In the genomic region with DNA sequence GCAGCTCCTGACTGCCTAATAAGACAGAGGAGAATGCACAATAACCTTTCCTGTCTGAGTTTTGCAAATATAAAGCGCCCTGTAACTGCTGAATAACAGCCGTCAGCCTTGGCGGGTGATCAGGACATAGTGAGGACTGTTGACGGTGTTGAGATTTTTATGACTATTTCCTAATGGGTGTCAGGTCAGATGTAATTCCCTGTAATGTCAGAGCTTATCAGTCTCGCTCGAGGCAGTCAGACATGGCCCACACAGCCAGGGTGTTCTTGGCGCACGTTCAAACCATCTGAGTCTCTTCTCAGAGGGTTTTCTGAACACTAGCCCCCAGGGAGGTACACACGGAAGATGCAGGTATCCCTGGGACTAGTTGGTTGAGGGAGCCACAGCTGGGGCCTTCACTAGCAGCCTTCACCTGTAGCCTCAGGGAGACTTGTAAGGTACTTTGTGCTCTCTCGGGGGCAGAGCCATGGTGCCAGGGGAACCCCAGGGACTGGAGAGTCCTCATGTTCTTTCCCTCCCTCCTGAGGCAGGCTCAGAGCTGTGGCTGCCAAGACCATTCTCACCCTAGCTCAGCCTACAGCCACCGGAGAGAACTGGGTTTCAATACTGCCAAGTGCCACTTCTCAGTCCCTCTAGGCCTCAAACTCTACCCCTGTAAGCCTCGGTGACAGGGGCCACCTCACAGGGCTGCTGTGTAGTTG, we compare ENCODE assay signal across 26 cellular contexts.
A peak's percentile ranks its signal among the peaks of the same experiment; 100 is the strongest.
DNase-seq lines count a peak whose midpoint lies in the region; ATAC-seq, FAIRE-seq and TF ChIP-seq lines count a peak whose summit lies in the region.
"Had no signal": no experiment of that assay in that cellular context is flagged by ENCODE, and none has a peak within 500 bp of the region (broad histone marks: within the 10 kb centered on the region; RNA-seq: fewer than 3 reads in every experiment).

No MANE protein-coding gene starts in this region.

- H3K36me3 Mint-ChIP-seq in endothelial cell (ENCODE audit: low read depth, unreplicated experiment): peaks cover 5% of the 10 kb centered on the region
- H3K36me3 Mint-ChIP-seq: CD8-positive, alpha-beta memory T cell had no signal

- peaks cover 17% of the 10 kb centered on the region for H3K9me3 Mint-ChIP-seq in endothelial cell (ENCODE audit: unreplicated experiment)

- no peaks in the 10 kb centered on the region for H3K27me3 ChIP-seq in RWPE2 (ENCODE audit: insufficient read depth, poor library complexity, severe bottlenecking)
- no peaks in the 10 kb centered on the region for H3K27me3 ChIP-seq in small intestine (ENCODE audit: control insufficient read depth in 2 of 2, insufficient read depth in 2 of 2, low read length in 2 of 2)
- peaks cover 29% of the 10 kb centered on the region for H3K27me3 ChIP-seq in MM.1S (replicated peaks; ENCODE audit: insufficient read depth, low read length)
- H3K27me3 ChIP-seq: SJCRH30 had no signal

- H3K27ac ChIP-seq in RWPE2 (ENCODE audit: poor library complexity, severe bottlenecking): no peak overlapping the region
- peak overlapping the region in 1 of 2 donors; percentile 1 for H3K27ac ChIP-seq in small intestine (ENCODE audit: low read depth in 1 of 2, low read length in 1 of 2)
- H3K27ac ChIP-seq in MM.1S (ENCODE audit: low read length): no peak overlapping the region
- H3K27ac ChIP-seq: C4-2B, HL-60, RWPE1, SJCRH30 had no signal

- peaks cover 5% of the 10 kb centered on the region for H3K27me3 Mint-ChIP-seq in endothelial cell (ENCODE audit: unreplicated experiment)

- WGBS in small intestine, 3 donors: 44 to 71% (median 45%) methylated on average over 12 of the region's 12 CpGs

- DNase-seq in RWPE2 (ENCODE audit: low spot score): peak; percentile 9
- peak; percentile 30 for DNase-seq in left cardiac atrium
- peak; percentile 86 for DNase-seq in mesenteric fat pad (ENCODE audit: low spot score)
- DNase-seq in small intestine: peak; percentile 4
- DNase-seq in inferior parietal cortex (ENCODE audit: extremely low spot score): no peak
- DNase-seq in endothelial cell (ENCODE audit: low spot score): no peak
- DNase-seq in MM.1S: no peak
- no peak for DNase-seq in activated CD4-positive, CD25-positive, alpha-beta regulatory T cell treated with anti-CD3 and anti-CD28 coated beads, Interleukin-2, amount 50 U/mL, for 72 hours
- DNase-seq: CD8-positive, alpha-beta memory T cell; NCI-H1092; NCI-H1436 treated with DMSO at 0.1 percent for 48 hours; NCI-H2029; NCI-H345; NCI-H524; NCI-H774; NK-92 treated with Interleukin-12 subunit alpha and Interleukin-12 subunit beta, amount 100 ng/mL, for 24 hours; SJCRH30 had no signal

- ATAC-seq in RWPE2 (ENCODE audit: low read depth) (no peak), left cardiac atrium (peak; percentile 47 to 62)
- ATAC-seq: HepG2, K562 had no signal

- no peak overlapping the region for H3K9ac ChIP-seq in MM.1S (ENCODE audit: low read length)

- no peak overlapping the region for H2AFZ ChIP-seq in MM.1S (ENCODE audit: low read length)

- H3K27ac Mint-ChIP-seq in endothelial cell (ENCODE audit: unreplicated experiment): no peak overlapping the region
- H3K27ac Mint-ChIP-seq: CD8-positive, alpha-beta memory T cell had no signal

- intact Hi-C loops in left cardiac atrium (cut with DNase I): no loop called here

- H3K4me1 Mint-ChIP-seq in endothelial cell (ENCODE audit: unreplicated experiment): no peaks in the 10 kb centered on the region
- H3K4me1 Mint-ChIP-seq: CD8-positive, alpha-beta memory T cell had no signal

- H4K20me1 ChIP-seq in MM.1S (ENCODE audit: insufficient read depth, low read length): no peaks in the 10 kb centered on the region

- no peak overlapping the region for H3K4me2 ChIP-seq in MM.1S (ENCODE audit: low read depth, low read length)

- H3K36me3 ChIP-seq in RWPE2 (ENCODE audit: low read depth) (no peaks in the 10 kb centered on the region), small intestine (ENCODE audit: control insufficient read depth in 2 of 2, insufficient read depth in 2 of 2, low read length in 2 of 2) (no peaks in the 10 kb centered on the region), MM.1S (replicated peaks; ENCODE audit: insufficient read depth, low read length) (no peaks in the 10 kb centered on the region)
- H3K36me3 ChIP-seq: SJCRH30 had no signal

- H3K4me1 ChIP-seq in RWPE2 (ENCODE audit: insufficient read depth, poor library complexity, severe bottlenecking): no peaks in the 10 kb centered on the region
- H3K4me1 ChIP-seq in small intestine (ENCODE audit: control insufficient read depth in 2 of 2, insufficient read depth in 1 of 2, low read depth in 1 of 2, low read length in 1 of 2): no peaks in the 10 kb centered on the region
- H3K4me1 ChIP-seq in MM.1S (ENCODE audit: low read length): no peaks in the 10 kb centered on the region
- H3K4me1 ChIP-seq: SJCRH30 had no signal

- no peak for FAIRE-seq in small intestine (lab: Jason Lieb, UNC)
- FAIRE-seq: A204.1, G401.6, GM12892, GM18507, HepG2, K562 had no signal

- H3K9me3 ChIP-seq in RWPE2 (ENCODE audit: severe bottlenecking): no peaks in the 10 kb centered on the region
- no peaks in the 10 kb centered on the region for H3K9me3 ChIP-seq in small intestine (ENCODE audit: control insufficient read depth, low read depth)
- no peaks in the 10 kb centered on the region for H3K9me3 ChIP-seq in MM.1S (replicated peaks; ENCODE audit: insufficient read depth, low read length)
- H3K9me3 ChIP-seq: SJCRH30 had no signal

- H3K79me2 ChIP-seq in MM.1S (ENCODE audit: low read length): no peaks in the 10 kb centered on the region

- no peaks in the 10 kb centered on the region for H3F3A ChIP-seq in MM.1S (ENCODE audit: insufficient read depth, low read length)

- H3K4me3 ChIP-seq in RWPE2 (ENCODE audit: severe bottlenecking) (no peak overlapping the region), small intestine (ENCODE audit: low read depth in 1 of 2, low read length in 2 of 2) (no peak overlapping the region), MM.1S (ENCODE audit: low read length) (no peak overlapping the region)
- H3K4me3 ChIP-seq: K562, SJCRH30 had no signal

- no peak for TF ChIP-seq CTCF in RWPE2 (IDR thresholded peaks at IDR 0.05; ENCODE audit: poor library complexity, severe bottlenecking)
- no peak for TF ChIP-seq CTCF in endothelial cell (IDR thresholded peaks at IDR 0.05; ENCODE audit: unreplicated experiment)
- no peak for TF ChIP-seq CTCF in MM.1S (IDR thresholded peaks at IDR 0.05; ENCODE audit: low read length)

- no peak overlapping the region for H3K4me3 Mint-ChIP-seq in endothelial cell (ENCODE audit: unreplicated experiment)
- H3K4me3 Mint-ChIP-seq: CD8-positive, alpha-beta memory T cell had no signal

- H3K9me2 ChIP-seq in MM.1S (replicated peaks; ENCODE audit: insufficient read depth, low read length): no peaks in the 10 kb centered on the region

Comparison
In these comparisons a context has a peak if more than half of its experiments do, and no peak if none do; other contexts are left out.
1. DNase-seq: peak in RWPE2 (single experiment), left cardiac atrium (single experiment), mesenteric fat pad (single experiment) and small intestine (single experiment); none in inferior parietal cortex (single experiment), endothelial cell (single experiment), MM.1S (single experiment) and activated CD4-positive, CD25-positive, alpha-beta regulatory T cell treated with anti-CD3 and anti-CD28 coated beads, Interleukin-2, amount 50 U/mL, for 72 hours (single experiment).